In genomic region chr1:154574715-154575114, GRCh38 we compare ENCODE assay signal across 10 cellular contexts. TPM values are rescaled to one million over a fixed set of nuclear protein-coding genes. Genes with fewer than 3 reads are reported as not detected.
DNase-seq lines count a peak whose midpoint lies in the region; ATAC-seq and TF ChIP-seq lines count a peak whose summit lies in the region.
"Had no signal": no experiment of that assay in that cellular context is flagged by ENCODE, and none has a peak within 500 bp of the region (broad histone marks: within the 10 kb centered on the region; RNA-seq: fewer than 3 reads in every experiment).

No MANE protein-coding gene starts in this region.

- 17 to 19% methylated on average over 2 to 7 of the region's 7 CpGs for WGBS in esophagus squamous epithelium, 2 donors

- DNase-seq in Ammon's horn (ENCODE audit: low spot score) = peak; percentile 35
- DNase-seq in NCI-H526 (lab: John Stamatoyannopoulos, UW) = peak; percentile 99
- DNase-seq in dorsolateral prefrontal cortex = peak in 7 of 10 donors; percentile 41 to 86 (median 68)
- no peak for DNase-seq in esophagus squamous epithelium (lab: John Stamatoyannopoulos, UW)
- DNase-seq in H4 (ENCODE audit: low spot score) = no peak
- DNase-seq: activated CD4-positive, alpha-beta T cell treated with anti-CD3 and anti-CD28 coated beads, Interleukin-2, amount 50 U/mL, for 4 hours had no signal

- ATAC-seq in GM19351 (IDR thresholded peaks at IDR 0.05; ENCODE audit: unreplicated experiment) = no peak
- no peak for ATAC-seq in HG03139 (IDR thresholded peaks at IDR 0.05; ENCODE audit: unreplicated experiment)

- H3K4me3 ChIP-seq in HEK293 (ENCODE audit: low read depth, low read length) (no peak overlapping the region), dorsolateral prefrontal cortex (peak overlapping the region in 1 of 59 donors; percentile 5), esophagus squamous epithelium (no peak overlapping the region)

- no peak for TF ChIP-seq POLR2A in esophagus squamous epithelium (IDR thresholded peaks at IDR 0.05)

- intact Hi-C loops in dorsolateral prefrontal cortex (cut with DNase I) (loop anchor here in 1 of 2 donors (5.0 kb wide), 1 partner anchor 38 kb away; no protein-coding TSS in a partner anchor), esophagus squamous epithelium (cut with DNase I) (no loop called here)

- peaks cover 0 to 30% of the 10 kb centered on the region in 2 experiments; a peak in 1 of 3 replicates for H3K36me3 ChIP-seq in HEK293 (ENCODE audit: control insufficient read depth in 2 of 2, insufficient read depth in 1 of 2, low read length in 2 of 2)
- H3K36me3 ChIP-seq in esophagus squamous epithelium = peaks cover 0 to 19% (median 0%) of the 10 kb centered on the region in 3 donors

- H3K9me3 ChIP-seq in HEK293 (ENCODE audit: control insufficient read depth, insufficient read depth, low read depth, low read length) (no peaks in the 10 kb centered on the region), esophagus squamous epithelium (no peaks in the 10 kb centered on the region)

- no peaks in the 10 kb centered on the region for H3K27me3 ChIP-seq in dorsolateral prefrontal cortex
- H3K27me3 ChIP-seq in esophagus squamous epithelium = peaks cover 0 to 5% (median 0%) of the 10 kb centered on the region in 4 donors

- POLR2A ChIA-PET in HEK293 (lab: Yijun Ruan, JAX) = interaction anchor here (0.8 kb wide), 1 partner anchor 33 kb away, joined by 3 read pairs; no protein-coding TSS in a partner anchor

- TF ChIP-seq CTCF in HEK293 (tag by site-specific recombination; IDR thresholded peaks at IDR 0.05) (no peak), dorsolateral prefrontal cortex (IDR thresholded peaks at IDR 0.05 in 54 of 56, conservative IDR thresholded peaks at IDR 0.05 in 2 of 56; ENCODE audit: low read depth in 1 of 56, partially characterized antibody in 56 of 56) (no peak), esophagus squamous epithelium (IDR thresholded peaks at IDR 0.05) (no peak)

- CTCF ChIA-PET in HEK293 (lab: Yijun Ruan, JAX) = interaction anchor here (1.4 to 3.1 kb wide), 2 partner anchors 15 to 289 kb away, joined by 3 to 18 read pairs; no protein-coding TSS in a partner anchor

- H3K27ac ChIP-seq in HEK293 (ENCODE audit: extremely low read depth, low read depth, low read length) (no peak overlapping the region), dorsolateral prefrontal cortex (peak overlapping the region in 11 of 59 donors; percentile 19 to 55 (median 41)), esophagus squamous epithelium (no peak overlapping the region)
- H3K27ac ChIP-seq: parathyroid adenoma had no signal

- peaks cover 6% of the 10 kb centered on the region; the same call in 1 of the 2 replicates for H3K4me1 ChIP-seq in HEK293 (ENCODE audit: control insufficient read depth, insufficient read depth, low read length)
- peaks cover 0 to 15% (median 4%) of the 10 kb centered on the region in 3 donors for H3K4me1 ChIP-seq in esophagus squamous epithelium

TF ChIP-seq in HEK293, 187 proteins besides CTCF, POLR2A, EP300 and RAD21 (continues in another document):
- no peak for TF ChIP-seq ZNF2 (tag by site-specific recombination; IDR thresholded peaks at IDR 0.05)
- TF ChIP-seq PATZ1 (tag by site-specific recombination; IDR thresholded peaks at IDR 0.05) = 0 out of 2 replicates have a peak, but pooled peaks have one; percentile 15
- peak; percentile 69; the same call in 1 of the 2 replicates for TF ChIP-seq ZNF394 (tag by site-specific recombination; IDR thresholded peaks at IDR 0.05; ENCODE audit: borderline replicate concordance)
- TF ChIP-seq, protein P1, sequence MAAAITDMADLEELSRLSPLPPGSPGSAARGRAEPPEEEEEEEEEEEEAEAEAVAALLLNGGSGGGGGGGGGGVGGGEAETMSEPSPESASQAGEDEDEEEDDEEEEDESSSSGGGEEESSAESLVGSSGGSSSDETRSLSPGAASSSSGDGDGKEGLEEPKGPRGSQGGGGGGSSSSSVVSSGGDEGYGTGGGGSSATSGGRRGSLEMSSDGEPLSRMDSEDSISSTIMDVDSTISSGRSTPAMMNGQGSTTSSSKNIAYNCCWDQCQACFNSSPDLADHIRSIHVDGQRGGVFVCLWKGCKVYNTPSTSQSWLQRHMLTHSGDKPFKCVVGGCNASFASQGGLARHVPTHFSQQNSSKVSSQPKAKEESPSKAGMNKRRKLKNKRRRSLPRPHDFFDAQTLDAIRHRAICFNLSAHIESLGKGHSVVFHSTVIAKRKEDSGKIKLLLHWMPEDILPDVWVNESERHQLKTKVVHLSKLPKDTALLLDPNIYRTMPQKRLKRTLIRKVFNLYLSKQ (tag by site-specific recombination; IDR thresholded peaks at IDR 0.05; ENCODE audit: borderline replicate concordance) = no peak
- TF ChIP-seq ZNF530 (tag by site-specific recombination; IDR thresholded peaks at IDR 0.05; ENCODE audit: low read depth) = no peak
- no peak for TF ChIP-seq ZNF621 (tag by site-specific recombination; IDR thresholded peaks at IDR 0.05)
- TF ChIP-seq, protein P2, sequence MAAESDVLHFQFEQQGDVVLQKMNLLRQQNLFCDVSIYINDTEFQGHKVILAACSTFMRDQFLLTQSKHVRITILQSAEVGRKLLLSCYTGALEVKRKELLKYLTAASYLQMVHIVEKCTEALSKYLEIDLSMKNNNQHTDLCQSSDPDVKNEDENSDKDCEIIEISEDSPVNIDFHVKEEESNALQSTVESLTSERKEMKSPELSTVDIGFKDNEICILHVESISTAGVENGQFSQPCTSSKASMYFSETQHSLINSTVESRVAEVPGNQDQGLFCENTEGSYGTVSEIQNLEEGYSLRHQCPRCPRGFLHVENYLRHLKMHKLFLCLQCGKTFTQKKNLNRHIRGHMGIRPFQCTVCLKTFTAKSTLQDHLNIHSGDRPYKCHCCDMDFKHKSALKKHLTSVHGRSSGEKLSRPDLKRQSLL (tag by site-specific recombination; IDR thresholded peaks at IDR 0.05) = no peak
- TF ChIP-seq IKZF3 (tag by site-specific recombination; IDR thresholded peaks at IDR 0.05) = no peak
- TF ChIP-seq ZNF24 (tag by site-specific recombination; IDR thresholded peaks at IDR 0.05) = no peak
- TF ChIP-seq, protein P3, sequence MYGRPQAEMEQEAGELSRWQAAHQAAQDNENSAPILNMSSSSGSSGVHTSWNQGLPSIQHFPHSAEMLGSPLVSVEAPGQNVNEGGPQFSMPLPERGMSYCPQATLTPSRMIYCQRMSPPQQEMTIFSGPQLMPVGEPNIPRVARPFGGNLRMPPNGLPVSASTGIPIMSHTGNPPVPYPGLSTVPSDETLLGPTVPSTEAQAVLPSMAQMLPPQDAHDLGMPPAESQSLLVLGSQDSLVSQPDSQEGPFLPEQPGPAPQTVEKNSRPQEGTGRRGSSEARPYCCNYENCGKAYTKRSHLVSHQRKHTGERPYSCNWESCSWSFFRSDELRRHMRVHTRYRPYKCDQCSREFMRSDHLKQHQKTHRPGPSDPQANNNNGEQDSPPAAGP (tag by site-specific recombination; IDR thresholded peaks at IDR 0.05) = no peak
- TF ChIP-seq, protein P4, sequence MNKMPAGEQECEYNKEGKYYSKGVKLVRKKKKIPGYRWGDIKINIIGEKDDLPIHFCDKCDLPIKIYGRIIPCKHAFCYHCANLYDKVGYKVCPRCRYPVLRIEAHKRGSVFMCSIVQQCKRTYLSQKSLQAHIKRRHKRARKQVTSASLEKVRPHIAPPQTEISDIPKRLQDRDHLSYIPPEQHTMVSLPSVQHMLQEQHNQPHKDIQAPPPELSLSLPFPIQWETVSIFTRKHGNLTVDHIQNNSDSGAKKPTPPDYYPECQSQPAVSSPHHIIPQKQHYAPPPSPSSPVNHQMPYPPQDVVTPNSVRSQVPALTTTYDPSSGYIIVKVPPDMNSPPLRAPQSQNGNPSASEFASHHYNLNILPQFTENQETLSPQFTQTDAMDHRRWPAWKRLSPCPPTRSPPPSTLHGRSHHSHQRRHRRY (tag by site-specific recombination; IDR thresholded peaks at IDR 0.05) = no peak
- no peak for TF ChIP-seq ZNF114 (tag by site-specific recombination; IDR thresholded peaks at IDR 0.05)
- TF ChIP-seq ZNF341 (tag by site-specific recombination; IDR thresholded peaks at IDR 0.05; ENCODE audit: low read depth) = no peak
- TF ChIP-seq ZNF155 (tag by site-specific recombination; IDR thresholded peaks at IDR 0.05) = no peak

RNA-seq across cellular contexts. Expression of gene CHRNB2, which starts 7.1 kb away (rescaled TPM):
- total RNA-seq in dorsolateral prefrontal cortex = 10 to 100 TPM in 119 of 120 experiments, 1 to 10 TPM in 1; 10.0 to 43.4 (median 29.1) TPM
- under 1 TPM; 0.11 to 0.38 (median 0.16) TPM for total RNA-seq in esophagus squamous epithelium
- total RNA-seq in H4 (2014; rRNA removed; shearing (Covaris generic)) = not detected in 2 replicates

RNA-seq across cellular contexts. Expression of gene UBE2Q1, which starts 16.3 kb away (rescaled TPM):
- total RNA-seq in dorsolateral prefrontal cortex = 100 to 1,000 TPM in 71 of 120 experiments, 10 to 100 TPM in 49; 55.7 to 144 (median 103) TPM
- total RNA-seq in esophagus squamous epithelium = 10 to 100 TPM; 17.8 to 27.9 (median 24.3) TPM
- 34.9 and 35.7 TPM in 2 replicates for total RNA-seq in H4 (2014; rRNA removed; shearing (Covaris generic))

RNA-seq across cellular contexts. Expression of gene ADAR, which starts 33.3 kb away (rescaled TPM):
- total RNA-seq in dorsolateral prefrontal cortex (100 to 1,000 TPM; 152 to 335 (median 225) TPM), esophagus squamous epithelium (10 to 100 TPM; 45.2 to 68.5 (median 59.2) TPM)
- 110 and 120 TPM in 2 replicates for total RNA-seq in H4 (2014; rRNA removed; shearing (Covaris generic))

Comparison
In these comparisons a context has a peak if more than half of its experiments do, and no peak if none do; other contexts are left out.
1. DNase-seq: peak in Ammon's horn (single experiment), NCI-H526 (2 of 2) and dorsolateral prefrontal cortex (7 of 10); none in esophagus squamous epithelium (single experiment) and H4 (single experiment).
2. RNA of gene CHRNB2, which starts 7.1 kb away (total RNA-seq): 10.0 to 43.4 TPM in dorsolateral prefrontal cortex; 0.11 to 0.38 TPM in esophagus squamous epithelium and not detected in H4; every median in the first group is over 4 times any median in the second.